Comparison of ENCODE assay signal across 13 cellular contexts in the genomic region with DNA sequence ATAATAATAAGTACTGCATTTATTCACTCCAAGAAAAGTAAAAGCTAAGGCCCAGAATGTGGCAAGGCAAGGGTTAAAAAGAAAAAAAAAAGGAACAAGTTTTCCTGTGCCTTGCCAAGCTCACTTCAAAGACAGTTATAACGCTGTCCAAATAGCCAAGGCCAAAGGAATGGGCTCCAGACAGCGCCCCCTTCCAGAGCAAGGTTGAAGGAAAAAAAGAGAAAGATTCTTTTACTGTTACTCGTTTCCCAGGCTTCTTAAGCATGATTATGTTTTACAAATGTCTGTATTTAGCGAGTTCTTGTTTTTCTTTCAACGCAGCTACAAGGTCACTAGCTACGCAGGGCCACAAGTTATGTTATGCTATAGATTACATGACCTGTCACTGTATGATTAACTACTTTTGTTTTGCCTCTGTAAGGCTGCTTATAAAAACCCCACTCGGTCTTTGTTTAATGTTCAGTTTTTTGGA. TPM values are rescaled to one million over a fixed set of nuclear protein-coding genes. Genes with fewer than 3 reads are reported as not detected.
DNase-seq lines count a peak whose midpoint lies in the region; ATAC-seq and TF ChIP-seq lines count a peak whose summit lies in the region.
"Had no signal": no experiment of that assay in that cellular context is flagged by ENCODE, and none has a peak within 500 bp of the region (broad histone marks: within the 10 kb centered on the region; RNA-seq: fewer than 3 reads in every experiment).

No MANE protein-coding gene starts in this region.

- H3K4me3 ChIP-seq in choroid plexus epithelial cell (ENCODE audit: low read depth, low read length) (no peak overlapping the region), neuronal stem cell (ENCODE audit: low read length in 2 of 2) (no peak overlapping the region)

- H3K27ac ChIP-seq in neuronal stem cell (replicated peaks; ENCODE audit: low read length) = no peak overlapping the region
- H3K27ac ChIP-seq: HL-60 had no signal

- H3K4ac ChIP-seq in neuronal stem cell (ENCODE audit: low read length) = no peak overlapping the region

- H2BK5ac ChIP-seq in neuronal stem cell (ENCODE audit: low read length) = no peak overlapping the region

- H3K79me1 ChIP-seq in neuronal stem cell (ENCODE audit: low read depth, low read length) = no peaks in the 10 kb centered on the region

- H2AK5ac ChIP-seq in neuronal stem cell (ENCODE audit: low read depth, low read length) = no peak overlapping the region

- H3K4me1 ChIP-seq in neuronal stem cell (ENCODE audit: control insufficient read depth in 2 of 2, insufficient read depth in 1 of 2, low read depth in 1 of 2, low read length in 2 of 2) = peaks cover 0 to 5% of the 10 kb centered on the region in 2 donors

- H4K8ac ChIP-seq in neuronal stem cell (ENCODE audit: low read depth, low read length) = no peak overlapping the region

- peak overlapping the region; percentile 58 for H2AFZ ChIP-seq in neuronal stem cell (ENCODE audit: low read length)

- H3K27me3 ChIP-seq in neuronal stem cell (ENCODE audit: control insufficient read depth in 3 of 3, insufficient read depth in 3 of 3, low read depth in 1 of 3, low read length in 3 of 3) = no peaks in the 10 kb centered on the region

- WGBS in neuronal stem cell (ENCODE audit: extremely low coverage in 2 of 2, insufficient read length in 2 of 2, insufficient replicate concordance in 1 of 2), 2 donors = no CpG with 5 or more reads among the region's 7 CpGs

- no peak overlapping the region for H3K4me2 ChIP-seq in neuronal stem cell (ENCODE audit: insufficient read depth, low read length, poor library complexity, severe bottlenecking)

- no peaks in the 10 kb centered on the region for H3K9me3 ChIP-seq in neuronal stem cell (replicated peaks in 1 of 2; ENCODE audit: control insufficient read depth in 2 of 2, insufficient read depth in 1 of 2, low read depth in 1 of 2, low read length in 2 of 2)

- no peak overlapping the region for H2BK15ac ChIP-seq in neuronal stem cell (ENCODE audit: low read length)

- no peak overlapping the region for H3K23ac ChIP-seq in neuronal stem cell (ENCODE audit: low read depth, low read length, poor library complexity)

- H3K9ac ChIP-seq in neuronal stem cell (ENCODE audit: low read depth, low read length, poor library complexity) = no peak overlapping the region

- TF ChIP-seq CTCF in choroid plexus epithelial cell (conservative IDR thresholded peaks at IDR 0.05; ENCODE audit: low read depth, low read length) = peak; percentile 75

- H2BK12ac ChIP-seq in neuronal stem cell (ENCODE audit: low read length) = no peak overlapping the region

- no peak overlapping the region for H4K91ac ChIP-seq in neuronal stem cell (ENCODE audit: low read depth, low read length, poor library complexity)

- H2BK120ac ChIP-seq in neuronal stem cell (ENCODE audit: low read depth, low read length) = no peak overlapping the region

- H3K36me3 ChIP-seq in neuronal stem cell (replicated peaks in 1 of 2; ENCODE audit: control insufficient read depth in 2 of 2, insufficient read depth in 2 of 2, low read length in 2 of 2) = no peaks in the 10 kb centered on the region

- H3K18ac ChIP-seq in neuronal stem cell (ENCODE audit: low read length) = no peak overlapping the region

- ATAC-seq in GM21723 (IDR thresholded peaks at IDR 0.05; ENCODE audit: unreplicated experiment) = no peak
- ATAC-seq: stimulated activated naive CD8-positive, alpha-beta T cell treated with anti-CD3 and anti-CD28 coated beads, Interleukin-15, amount 100 ng/mL, for 72 hours had no signal

- peak; percentile 40 for DNase-seq in ELF-1 (ENCODE audit: low read depth, low spot score)
- DNase-seq in M059J (ENCODE audit: low read depth) = peak; percentile 27
- peak; percentile 62 for DNase-seq in choroid plexus epithelial cell (ENCODE audit: low read depth)
- no peak for DNase-seq in neuronal stem cell (ENCODE audit: low spot score)
- DNase-seq in activated CD4-positive, alpha-beta T cell treated with anti-CD3 and anti-CD28 coated beads for 48 hours = no peak
- DNase-seq in NCI-H2029 (lab: John Stamatoyannopoulos, UW) = no peak
- no peak for DNase-seq in H4 (ENCODE audit: low spot score)
- DNase-seq: activated T-cell treated with anti-CD3 and anti-CD28 coated beads, Interleukin-2, amount 50 U/mL, for 24 hours; effector CD8-positive, alpha-beta T cell; small intestine; stimulated activated naive CD8-positive, alpha-beta T cell treated with anti-CD3 and anti-CD28 coated beads, Interleukin-15, amount 100 ng/mL, for 72 hours had no signal

- no peak overlapping the region for H3K14ac ChIP-seq in neuronal stem cell (ENCODE audit: low read length)

RNA-seq across cellular contexts. Expression of a gene that starts 9.1 kb away (rescaled TPM):
- total RNA-seq in M059J (2014; rRNA removed; shearing (Covaris generic)) = 223 and 331 TPM in 2 replicates
- polyA plus RNA-seq in neuronal stem cell (2013, experiment 1 of 2) = 230 TPM
- polyA plus RNA-seq in neuronal stem cell (2013, experiment 2 of 2) = 234 TPM
- 219 and 223 TPM in 2 replicates for total RNA-seq in H4 (2014; rRNA removed; shearing (Covaris generic))

RNA-seq across cellular contexts. Expression of a gene that starts 44.8 kb away (rescaled TPM):
- total RNA-seq in M059J (2014; rRNA removed; shearing (Covaris generic)) = 0.27 TPM in 1 of 2 replicates, not detected in the other
- 0.03 TPM for polyA plus RNA-seq in neuronal stem cell (2013, experiment 1 of 2)
- 0.10 TPM for polyA plus RNA-seq in neuronal stem cell (2013, experiment 2 of 2)
- total RNA-seq in H4 (2014; rRNA removed; shearing (Covaris generic)) = not detected in 2 replicates

Comparison
In these comparisons a context has a peak if more than half of its experiments do, and no peak if none do; other contexts are left out.
1. DNase-seq: peak in ELF-1 (single experiment), M059J (single experiment) and choroid plexus epithelial cell (single experiment); none in neuronal stem cell (single experiment), activated CD4-positive, alpha-beta T cell treated with anti-CD3 and anti-CD28 coated beads for 48 hours (single experiment), NCI-H2029 (single experiment) and H4 (single experiment).